ENCODE assay signal across 1 cellular context in genomic region chr1:21604208-21604957, GRCh38.
TF ChIP-seq lines count a peak whose summit lies in the region.

No MANE protein-coding gene starts in this region.

TF ChIP-seq in H1, 55 proteins besides CTCF, POLR2A, EP300 and RAD21 (continued from another document):
- TF ChIP-seq CHD7 (IDR thresholded peaks at IDR 0.05; ENCODE audit: insufficient replicate concordance, low read length) = no peak
- no peak for TF ChIP-seq TAF7 (optimal IDR thresholded peaks at IDR 0.05; ENCODE audit: borderline replicate concordance, low read depth, low read length)
TF ChIP-seq in H1: peak in this region for 0.
